19 cellular contexts compared by ENCODE assay signal in the genomic region with DNA sequence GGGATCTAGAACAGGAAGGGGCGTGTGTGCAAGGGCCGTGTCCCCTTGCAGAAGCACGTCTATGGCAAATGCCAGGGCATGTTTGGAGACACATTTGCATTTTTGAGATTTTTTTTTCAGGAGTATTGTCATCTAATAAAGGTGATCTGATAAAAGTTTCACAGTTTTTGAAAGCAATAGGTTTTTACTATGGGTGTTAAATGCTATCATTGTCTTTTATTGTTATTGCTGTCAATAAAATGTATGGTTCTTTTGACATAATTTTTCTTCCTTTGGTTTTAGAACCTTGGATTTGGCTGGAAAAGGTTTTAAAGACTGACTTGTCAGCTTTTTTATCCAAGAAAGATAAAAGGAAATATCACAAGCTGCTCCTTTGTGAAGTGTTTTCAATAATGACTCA. TPM values are rescaled to one million over a fixed set of nuclear protein-coding genes. Genes with fewer than 3 reads are reported as not detected.
DNase-seq lines count a peak whose midpoint lies in the region; ATAC-seq, FAIRE-seq and TF ChIP-seq lines count a peak whose summit lies in the region.
"Had no signal": no experiment of that assay in that cellular context is flagged by ENCODE, and none has a peak within 500 bp of the region (broad histone marks: within the 10 kb centered on the region; RNA-seq: fewer than 3 reads in every experiment).

No MANE protein-coding gene starts in this region.

- H3K4me1 ChIP-seq in GM23248 (ENCODE audit: insufficient read depth) (peaks cover 23% of the 10 kb centered on the region), H1 (replicated peaks in 1 of 4; ENCODE audit: control insufficient read depth in 3 of 4, insufficient read depth in 4 of 4, low read length in 3 of 4) (no peaks in the 10 kb centered on the region; a peak in 1 of 7 replicates), smooth muscle cell (ENCODE audit: low read depth) (no peaks in the 10 kb centered on the region)
- H3K4me1 ChIP-seq: HAP-1, SJCRH30 had no signal

- H3K23ac ChIP-seq in H1 (ENCODE audit: insufficient read length) = no peak overlapping the region

- H2BK5ac ChIP-seq in H1 (ENCODE audit: low read depth, low read length) = no peak overlapping the region

- FAIRE-seq in H1 (lab: Jason Lieb, UNC) = no peak

- H3K4ac ChIP-seq in H1 (replicated peaks; ENCODE audit: insufficient read length, low read depth, low read length) = no peak overlapping the region

- no peak overlapping the region for H2BK15ac ChIP-seq in H1 (ENCODE audit: low read length)

- H3K27ac ChIP-seq in GM23248 (no peak overlapping the region), RWPE1 (peak overlapping the region; percentile 48), H1 (ENCODE audit: low read depth, low read length) (no peak overlapping the region), smooth muscle cell (ENCODE audit: low read depth) (peak overlapping the region; percentile 46), substantia nigra (ENCODE audit: low read depth, low read length, poor library complexity, severe bottlenecking) (no peak overlapping the region)
- H3K27ac ChIP-seq: SJCRH30 had no signal

- no peak overlapping the region for H3K14ac ChIP-seq in H1 (ENCODE audit: insufficient read length)

- no peak overlapping the region for H3K56ac ChIP-seq in H1 (replicated peaks; ENCODE audit: insufficient read length, low read depth, low read length)

- H3K36me3 ChIP-seq in GM23248 (ENCODE audit: low read depth) (peaks cover 12% of the 10 kb centered on the region; the same call in 1 of the 2 replicates), H1 (ENCODE audit: control insufficient read depth in 2 of 4, insufficient read depth in 4 of 4, low read length in 3 of 4) (peaks cover 2 to 19% (median 4%) of the 10 kb centered on the region in 4 experiments; a peak in 6 of 8 replicates), smooth muscle cell (ENCODE audit: low read depth) (peaks cover 7% of the 10 kb centered on the region)
- H3K36me3 ChIP-seq: HAP-1, SJCRH30 had no signal

- H3K23me2 ChIP-seq in H1 (ENCODE audit: low read depth, low read length) = no peaks in the 10 kb centered on the region

- no peak overlapping the region for H3K18ac ChIP-seq in H1 (ENCODE audit: extremely low read depth, low read length)

- no peak overlapping the region for H2BK12ac ChIP-seq in H1 (ENCODE audit: low read depth, low read length)

- H3K9me2 ChIP-seq in GM23248 (ENCODE audit: insufficient read depth) = no peaks in the 10 kb centered on the region

- H4K8ac ChIP-seq in H1 (ENCODE audit: extremely low read depth, insufficient read depth, low read length) = 0 out of 2 replicates have a peak overlapping the region, but pooled peaks have one; percentile 14

- CTCF ChIA-PET in RWPE1 (lab: Yijun Ruan, JAX) = interaction anchor here (0.6 to 0.7 kb wide), 2 partner anchors 43 to 259 kb away, joined by 3 to 11 read pairs; no protein-coding TSS in a partner anchor
- CTCF ChIA-PET in H1 (lab: Charles Lee; ENCODE audit: partially characterized antibody) = interaction anchor here (0.6 kb wide), 1 partner anchor 170 kb away, joined by 4 read pairs; no protein-coding TSS in a partner anchor

- H3K9ac ChIP-seq in GM23248 (no peak overlapping the region), H1 (replicated peaks in 1 of 4; ENCODE audit: extremely low read depth in 1 of 4, low read depth in 3 of 4, low read length in 3 of 4) (no peak overlapping the region), smooth muscle cell (ENCODE audit: low read depth) (no peak overlapping the region)

- whole genome bisulfite sequencing in GM23248 (ENCODE audit: low coverage in 1 of 2, low lambda C conversion rate in 2 of 2, missing lambda C conversion rate in 2 of 2), 2 experiments = 81 to 86% methylated on average over 3 of the region's 3 CpGs
- 90% methylated on average over 3 of the region's 3 CpGs; no CpG with 5 or more reads in 1 of the 2 experiments for WGBS in H1 (ENCODE audit: extremely low coverage in 1 of 2, insufficient coverage in 1 of 2, insufficient read length in 1 of 2, insufficient replicate concordance in 2 of 2, low coverage in 1 of 2, low lambda C conversion rate in 2 of 2, missing lambda C conversion rate in 1 of 2), 2 experiments
- whole genome bisulfite sequencing in smooth muscle cell (ENCODE audit: low lambda C conversion rate) = 76% methylated on average over 3 of the region's 3 CpGs

- H4K20me1 ChIP-seq in GM23248 (ENCODE audit: insufficient read depth) (no peaks in the 10 kb centered on the region), H1 (replicated peaks in 1 of 2; ENCODE audit: control insufficient read depth in 1 of 2, insufficient read depth in 2 of 2, low read length in 2 of 2) (no peaks in the 10 kb centered on the region), smooth muscle cell (ENCODE audit: low read depth) (no peaks in the 10 kb centered on the region)

- peak; percentile 12 for DNase-seq in GM23248
- no peak for DNase-seq in RWPE1 (ENCODE audit: low spot score)
- no peak for DNase-seq in H1 (ENCODE audit: low read depth in 1 of 2, low spot score in 2 of 2)
- no peak for DNase-seq in smooth muscle cell (lab: John Stamatoyannopoulos, UW; ENCODE audit: unreplicated experiment)
- no peak for DNase-seq in dermis blood vessel endothelial cell
- DNase-seq in substantia nigra (lab: John Stamatoyannopoulos, UW) = no peak
- DNase-seq: DND-41, KG1, MV-4-11, NCI-H187, NCI-H2107, NCI-H2227 treated with DMSO at 0.1 percent for 48 hours, NCI-H524, NCI-H82, PC-3, SJCRH30 had no signal

- TF ChIP-seq CTCF in RWPE1 (conservative IDR thresholded peaks at IDR 0.05; ENCODE audit: low read depth) (no peak), H1 (IDR thresholded peaks at IDR 0.05; ENCODE audit: control extremely low read depth in 1 of 3, insufficient read depth in 1 of 3, low read depth in 1 of 3, low read length in 3 of 3) (no peak), smooth muscle cell (IDR thresholded peaks at IDR 0.05; ENCODE audit: borderline replicate concordance, insufficient read depth, poor library complexity, severe bottlenecking) (no peak)

- no peak for ATAC-seq in HG02938 (IDR thresholded peaks at IDR 0.05; ENCODE audit: unreplicated experiment)
- ATAC-seq: PC-3 had no signal

- peaks cover 9% of the 10 kb centered on the region for H3K79me1 ChIP-seq in H1 (ENCODE audit: low read depth, low read length)

- no peak overlapping the region for H2AFZ ChIP-seq in GM23248
- H2AFZ ChIP-seq in H1 (ENCODE audit: low read length) = no peak overlapping the region
- H2AFZ ChIP-seq in smooth muscle cell (ENCODE audit: low read depth) = no peak overlapping the region

- no peak for TF ChIP-seq EP300 in H1 (IDR thresholded peaks at IDR 0.05; ENCODE audit: borderline replicate concordance in 1 of 2, low read depth in 2 of 2, low read length in 2 of 2)

- H3K9me3 ChIP-seq in GM23248 (ENCODE audit: low read depth) = no peaks in the 10 kb centered on the region
- peaks cover 0 to 5% of the 10 kb centered on the region in 2 experiments; a peak in 2 of 4 replicates for H3K9me3 ChIP-seq in H1 (ENCODE audit: insufficient read depth in 2 of 2, low read depth in 1 of 2, low read length in 1 of 2)
- no peaks in the 10 kb centered on the region for H3K9me3 ChIP-seq in smooth muscle cell (replicated peaks; ENCODE audit: low read depth)
- H3K9me3 ChIP-seq: HAP-1, SJCRH30 had no signal

- no peak overlapping the region for H4K91ac ChIP-seq in H1 (replicated peaks; ENCODE audit: insufficient read length, low read length)

- H3F3A ChIP-seq in GM23248 (ENCODE audit: insufficient read depth) = peaks cover 28% of the 10 kb centered on the region
- H3F3A ChIP-seq in smooth muscle cell (ENCODE audit: low read depth) = no peaks in the 10 kb centered on the region

- H3K4me2 ChIP-seq in GM23248 (ENCODE audit: unreplicated experiment) = no peak overlapping the region
- no peak overlapping the region for H3K4me2 ChIP-seq in H1 (ENCODE audit: insufficient read depth in 1 of 2, low read depth in 2 of 2, low read length in 2 of 2)
- no peak overlapping the region for H3K4me2 ChIP-seq in smooth muscle cell

- no peak overlapping the region for H2BK20ac ChIP-seq in H1 (ENCODE audit: low read length)

- H4K5ac ChIP-seq in H1 (ENCODE audit: insufficient read length, low read depth, low read length) = no peak overlapping the region

- no peak for TF ChIP-seq RAD21 in H1 (IDR thresholded peaks at IDR 0.05 in 1 of 2, conservative IDR thresholded peaks at IDR 0.05 in 1 of 2; ENCODE audit: low read depth in 2 of 2, low read length in 2 of 2)

- in situ Hi-C loops in GM23248 (cut with MboI) = no loop called here

- TF ChIP-seq POLR2A in H1 (IDR thresholded peaks at IDR 0.05; ENCODE audit: control extremely low read depth in 1 of 2, low read depth in 2 of 2, low read length in 2 of 2) = no peak

- H3K27me3 ChIP-seq in GM23248 (replicated peaks; ENCODE audit: insufficient read depth) (no peaks in the 10 kb centered on the region), H1 (replicated peaks in 1 of 4; ENCODE audit: control insufficient read depth in 3 of 4, extremely low read depth in 1 of 4, insufficient read depth in 3 of 4, low read length in 3 of 4) (no peaks in the 10 kb centered on the region; a peak in 1 of 7 replicates), smooth muscle cell (ENCODE audit: low read depth) (no peaks in the 10 kb centered on the region)
- H3K27me3 ChIP-seq: SJCRH30 had no signal

- H3K79me2 ChIP-seq in GM23248 (ENCODE audit: insufficient read depth) (peaks cover 96% of the 10 kb centered on the region), H1 (ENCODE audit: control insufficient read depth in 1 of 2, insufficient read depth in 2 of 2, low read length in 2 of 2) (peaks cover 0 to 8% of the 10 kb centered on the region in 2 experiments; a peak in 1 of 4 replicates), smooth muscle cell (ENCODE audit: low read depth) (peaks cover 11% of the 10 kb centered on the region)

- H2BK120ac ChIP-seq in H1 (replicated peaks; ENCODE audit: low read depth, low read length) = no peak overlapping the region

- no peak overlapping the region for H2AK5ac ChIP-seq in H1 (ENCODE audit: low read depth, low read length)

- no peak overlapping the region for H3K4me3 ChIP-seq in GM23248
- H3K4me3 ChIP-seq in H1 (ENCODE audit: extremely low read depth in 1 of 4, insufficient read depth in 2 of 4, low read depth in 3 of 4, low read length in 4 of 4) = no peak overlapping the region
- H3K4me3 ChIP-seq in smooth muscle cell = no peak overlapping the region
- H3K4me3 ChIP-seq: HAP-1, SJCRH30 had no signal

- POLR2A ChIA-PET in RWPE1 (lab: Yijun Ruan, JAX; ENCODE audit: low non-redundant PET) = no interaction called here
- POLR2A ChIA-PET in H1 (lab: Charles Lee; ENCODE audit: partially characterized antibody) = no interaction called here

RNA-seq across cellular contexts. Expression of gene MTCL1, which starts 52.2 kb away (rescaled TPM):
- 34.4 and 36.9 TPM in 2 replicates for total RNA-seq in GM23248 (2014; rRNA removed; shearing (Covaris generic))
- polyA plus RNA-seq in GM23248 (2016; fragmentation: Nextera tagmentation; extraction: Ambion mirVana) (7.8 and 10.3 TPM in 2 replicates), H1 (2011; rRNA removed) (16.6 and 19.8 TPM in 2 replicates), smooth muscle cell (5.5 and 9.9 TPM in 2 replicates)
- total RNA-seq in H1 (2021; fragmentation: NEBNext Ultra II Directional; extraction: Animal tissue kit (Norgen Biotek cat#: 25700)) = 60.8 and 62.0 TPM in 2 replicates
- polyA plus RNA-seq in H1 (2011; cell fraction: cytosol; rRNA removed) = 18.3 TPM
- 55.0 TPM for polyA plus RNA-seq in H1 (2011; cell fraction: nucleus; rRNA removed)
- polyA plus RNA-seq in H1 (2012, experiment 1 of 2) = 28.3 to 36.5 TPM (median 32.7 TPM) in 4 replicates
- polyA plus RNA-seq in H1 (2012, experiment 2 of 2) = 8.4 TPM
- polyA plus RNA-seq in H1 (2013, experiment 1 of 2) = 18.5 TPM
- 19.1 TPM for polyA plus RNA-seq in H1 (2013, experiment 2 of 2)
- 31.5 and 34.8 TPM in 2 replicates for polyA minus RNA-seq in H1 (2011; rRNA and poly(A)+ RNA removed)
- 29.1 TPM for polyA minus RNA-seq in H1 (2011; cell fraction: cytosol; rRNA and poly(A)+ RNA removed)
- polyA minus RNA-seq in H1 (2011; cell fraction: nucleus; rRNA and poly(A)+ RNA removed) = 75.2 TPM
- total RNA-seq in smooth muscle cell (15.2 and 15.3 TPM in 2 replicates), dermis blood vessel endothelial cell (11.7 and 16.7 TPM in 2 replicates)
- polyA plus RNA-seq: CD14-positive monocyte had no signal

Comparison
In these comparisons a context has a peak if more than half of its experiments do, and no peak if none do; other contexts are left out.
1. H3K27ac ChIP-seq: peak in RWPE1 (single experiment) and smooth muscle cell (single experiment); none in GM23248 (single experiment), H1 (single experiment) and substantia nigra (single experiment).